ENCODE assay signal across 8 cellular contexts in the genomic region with DNA sequence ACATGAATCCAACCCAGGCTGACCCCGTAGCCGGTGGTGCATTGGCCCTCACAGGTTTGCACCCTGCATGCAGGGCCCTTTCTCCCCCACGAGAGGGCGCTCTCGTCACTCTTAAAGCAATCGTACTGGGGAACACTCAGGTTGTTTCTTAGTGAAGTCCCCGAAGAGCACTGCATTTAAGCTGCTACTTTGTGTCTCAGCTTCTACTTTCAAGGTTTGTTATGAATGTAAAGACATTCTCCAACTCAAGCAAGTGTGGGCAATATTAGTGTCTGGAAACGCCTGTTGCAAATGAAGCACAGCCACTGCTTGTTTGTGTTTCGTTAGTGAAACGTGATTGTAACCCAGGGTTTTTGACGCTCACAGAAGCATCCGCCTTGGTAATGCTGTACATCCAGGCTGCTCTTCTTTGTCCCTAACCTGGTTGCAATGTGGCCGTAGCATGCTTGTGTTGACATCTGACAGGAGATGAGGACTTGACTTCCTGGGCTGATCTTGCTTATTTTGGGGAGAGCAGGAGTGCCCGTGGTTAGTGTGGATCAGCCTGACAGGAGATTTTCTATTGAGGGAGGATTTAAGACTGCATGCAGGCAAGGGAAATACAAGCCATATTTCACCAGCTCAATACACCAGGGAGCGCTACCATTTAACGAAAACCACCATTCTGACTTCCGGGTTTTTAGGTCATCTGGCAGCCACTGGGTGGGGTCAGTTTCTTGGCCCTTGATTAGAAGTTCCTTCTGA.
DNase-seq lines count a peak whose midpoint lies in the region; ATAC-seq and TF ChIP-seq lines count a peak whose summit lies in the region.

No MANE protein-coding gene starts in this region.

- H3K4me2 ChIP-seq in BLaER1 treated with 17β-estradiol and CSF1 and Interleukin-3, amounts not matched to agents 10 nM and 100 nM, result peak overlapping the region; percentile 65 to 88 (median 83)

- TF ChIP-seq CTCF in right lobe of liver (IDR thresholded peaks at IDR 0.05), result peak; percentile 73 to 96 (median 92)

- peak overlapping the region; percentile 88 for H3K27ac Mint-ChIP-seq in activated CD4-positive, alpha-beta T cell treated with anti-CD3 and anti-CD28 coated beads, Interleukin-2, amount 10 ng/mL, durations not matched to agents 24 days and 14 days
- H3K27ac Mint-ChIP-seq in dendritic cell treated with granulocyte-macrophage colony-stimulating factor and Interleukin-4, amounts not matched to agents 40 ng/mL and 50 ng/mL, for 4 days, result peak overlapping the region; percentile 85

- no peaks in the 10 kb centered on the region for H3K36me3 ChIP-seq in BLaER1 treated with 17β-estradiol and CSF1 and Interleukin-3, amounts not matched to agents 10 nM and 100 nM
- H3K36me3 ChIP-seq in right lobe of liver, result no peaks in the 10 kb centered on the region

- peak overlapping the region; percentile 39 to 65 (median 51); a peak in 18 of 20 replicates for H3K4me3 ChIP-seq in BLaER1 treated with 17β-estradiol and CSF1 and Interleukin-3, amounts not matched to agents 10 nM and 100 nM
- peak overlapping the region in 2 of 3 donors; percentile 12 to 30 for H3K4me3 ChIP-seq in right lobe of liver

- peaks cover 10 to 31% (median 18%) of the 10 kb centered on the region in 10 experiments for H3K4me1 ChIP-seq in BLaER1 treated with 17β-estradiol and CSF1 and Interleukin-3, amounts not matched to agents 10 nM and 100 nM
- no peaks in the 10 kb centered on the region for H3K4me1 ChIP-seq in right lobe of liver

- no peaks in the 10 kb centered on the region for H3K36me3 Mint-ChIP-seq in activated CD4-positive, alpha-beta T cell treated with anti-CD3 and anti-CD28 coated beads, Interleukin-2, amount 10 ng/mL, durations not matched to agents 24 days and 14 days (ENCODE audit: low read depth)
- no peaks in the 10 kb centered on the region for H3K36me3 Mint-ChIP-seq in dendritic cell treated with granulocyte-macrophage colony-stimulating factor and Interleukin-4, amounts not matched to agents 40 ng/mL and 50 ng/mL, for 4 days (ENCODE audit: low read depth)

- intact Hi-C loops in activated CD4-positive, alpha-beta T cell treated with anti-CD3 and anti-CD28 coated beads, Interleukin-2, amount 10 ng/mL, durations not matched to agents 24 days and 14 days (cut with micrococcal nuclease), result loop anchor here (1.0 to 10.0 kb wide), 9 partner anchors 100 to 1379 kb away; a partner anchor contains a TSS
- intact Hi-C loops in dendritic cell treated with granulocyte-macrophage colony-stimulating factor and Interleukin-4, amounts not matched to agents 40 ng/mL and 50 ng/mL, for 4 days (cut with micrococcal nuclease), result loop anchor here (1.0 to 5.0 kb wide), 3 partner anchors 162 to 989 kb away; no protein-coding TSS in a partner anchor
- intact Hi-C loops in right lobe of liver (cut with DNase I), result no loop called here

- H3K9me3 ChIP-seq in BLaER1 treated with 17β-estradiol and CSF1 and Interleukin-3, amounts not matched to agents 10 nM and 100 nM (replicated peaks in 1 of 11), result no peaks in the 10 kb centered on the region
- H3K9me3 ChIP-seq in right lobe of liver, result no peaks in the 10 kb centered on the region

- H3K27me3 Mint-ChIP-seq in activated CD4-positive, alpha-beta T cell treated with anti-CD3 and anti-CD28 coated beads, Interleukin-2, amount 10 ng/mL, durations not matched to agents 24 days and 14 days, result no peaks in the 10 kb centered on the region
- no peaks in the 10 kb centered on the region for H3K27me3 Mint-ChIP-seq in dendritic cell treated with granulocyte-macrophage colony-stimulating factor and Interleukin-4, amounts not matched to agents 40 ng/mL and 50 ng/mL, for 4 days

- H3K4me3 Mint-ChIP-seq in activated CD4-positive, alpha-beta T cell treated with anti-CD3 and anti-CD28 coated beads, Interleukin-2, amount 10 ng/mL, durations not matched to agents 24 days and 14 days, result peak overlapping the region; percentile 84
- peak overlapping the region; percentile 78 for H3K4me3 Mint-ChIP-seq in dendritic cell treated with granulocyte-macrophage colony-stimulating factor and Interleukin-4, amounts not matched to agents 40 ng/mL and 50 ng/mL, for 4 days

- WGBS in right lobe of liver (ENCODE audit: insufficient coverage, low coverage, low lambda C conversion rate, missing lambda C conversion rate), result 15% methylated on average over 15 of the region's 17 CpGs

- H3K27me3 ChIP-seq in BLaER1 treated with 17β-estradiol and CSF1 and Interleukin-3, amounts not matched to agents 10 nM and 100 nM, result no peaks in the 10 kb centered on the region
- no peaks in the 10 kb centered on the region for H3K27me3 ChIP-seq in right lobe of liver

- peak overlapping the region; percentile 25 to 71 (median 66); a peak in 20 of 22 replicates for H3K9ac ChIP-seq in BLaER1 treated with 17β-estradiol and CSF1 and Interleukin-3, amounts not matched to agents 10 nM and 100 nM

- peak; percentile 99 for ATAC-seq in HG03439 (IDR thresholded peaks at IDR 0.05; ENCODE audit: unreplicated experiment)
- peak; percentile 92 to 98 (median 96) for ATAC-seq in right lobe of liver

- TF ChIP-seq POLR2A in right lobe of liver (IDR thresholded peaks at IDR 0.05), result no peak

- no peaks in the 10 kb centered on the region for H3K9me3 Mint-ChIP-seq in activated CD4-positive, alpha-beta T cell treated with anti-CD3 and anti-CD28 coated beads, Interleukin-2, amount 10 ng/mL, durations not matched to agents 24 days and 14 days
- H3K9me3 Mint-ChIP-seq in dendritic cell treated with granulocyte-macrophage colony-stimulating factor and Interleukin-4, amounts not matched to agents 40 ng/mL and 50 ng/mL, for 4 days, result no peaks in the 10 kb centered on the region

- peak; percentile 21 for DNase-seq in GM19240 (ENCODE audit: insufficient read length, low spot score)
- DNase-seq in NCI-H446 treated with DMSO at 0.1 percent for 48 hours (lab: John Stamatoyannopoulos, UW), result peak; percentile 20
- DNase-seq in activated CD4-positive, alpha-beta T cell treated with anti-CD3 and anti-CD28 coated beads, Interleukin-2, amount 10 ng/mL, durations not matched to agents 24 days and 14 days, result peak; percentile 94
- peak; percentile 77 to 78 (median 78) for DNase-seq in right lobe of liver
- peak; percentile 71 to 74 for DNase-seq in stimulated activated CD4-positive, alpha-beta T cell treated with anti-CD3 and anti-CD28 coated beads, Interleukin-4, amount 100 ng/mL, for 4 hours

- peaks cover 7% of the 10 kb centered on the region for H3K4me1 Mint-ChIP-seq in activated CD4-positive, alpha-beta T cell treated with anti-CD3 and anti-CD28 coated beads, Interleukin-2, amount 10 ng/mL, durations not matched to agents 24 days and 14 days
- peaks cover 8% of the 10 kb centered on the region for H3K4me1 Mint-ChIP-seq in dendritic cell treated with granulocyte-macrophage colony-stimulating factor and Interleukin-4, amounts not matched to agents 40 ng/mL and 50 ng/mL, for 4 days (ENCODE audit: low read depth)

- peak overlapping the region; percentile 6 to 69 (median 49); a peak in 18 of 22 replicates for H3K27ac ChIP-seq in BLaER1 treated with 17β-estradiol and CSF1 and Interleukin-3, amounts not matched to agents 10 nM and 100 nM
- H3K27ac ChIP-seq in right lobe of liver, result no peak overlapping the region

- H4K20me1 ChIP-seq in BLaER1 treated with 17β-estradiol and CSF1 and Interleukin-3, amounts not matched to agents 10 nM and 100 nM, result peaks cover 0 to 26% (median 5%) of the 10 kb centered on the region in 11 experiments; a peak in 10 of 22 replicates

Comparison
In these comparisons a context has a peak if more than half of its experiments do, and no peak if none do; other contexts are left out.
1. H3K27ac ChIP-seq: peak in BLaER1 treated with 17β-estradiol and CSF1 and Interleukin-3, amounts not matched to agents 10 nM and 100 nM (11 of 11); none in right lobe of liver (0 of 3).
2. DNase-seq: peak in every context shown above with its lines; median percentile 94 in activated CD4-positive, alpha-beta T cell treated with anti-CD3 and anti-CD28 coated beads, Interleukin-2, amount 10 ng/mL, durations not matched to agents 24 days and 14 days; 78 in right lobe of liver; 72 in stimulated activated CD4-positive, alpha-beta T cell treated with anti-CD3 and anti-CD28 coated beads, Interleukin-4, amount 100 ng/mL, for 4 hours; 21 in GM19240; 20 in NCI-H446 treated with DMSO at 0.1 percent for 48 hours.
3. intact Hi-C loops: an anchor here in activated CD4-positive, alpha-beta T cell treated with anti-CD3 and anti-CD28 coated beads, Interleukin-2, amount 10 ng/mL, durations not matched to agents 24 days and 14 days (1.0 to 10.0 kb wide) and dendritic cell treated with granulocyte-macrophage colony-stimulating factor and Interleukin-4, amounts not matched to agents 40 ng/mL and 50 ng/mL, for 4 days (1.0 to 5.0 kb wide); none called in right lobe of liver.